2 cellular contexts compared by ENCODE assay signal in the genomic region with DNA sequence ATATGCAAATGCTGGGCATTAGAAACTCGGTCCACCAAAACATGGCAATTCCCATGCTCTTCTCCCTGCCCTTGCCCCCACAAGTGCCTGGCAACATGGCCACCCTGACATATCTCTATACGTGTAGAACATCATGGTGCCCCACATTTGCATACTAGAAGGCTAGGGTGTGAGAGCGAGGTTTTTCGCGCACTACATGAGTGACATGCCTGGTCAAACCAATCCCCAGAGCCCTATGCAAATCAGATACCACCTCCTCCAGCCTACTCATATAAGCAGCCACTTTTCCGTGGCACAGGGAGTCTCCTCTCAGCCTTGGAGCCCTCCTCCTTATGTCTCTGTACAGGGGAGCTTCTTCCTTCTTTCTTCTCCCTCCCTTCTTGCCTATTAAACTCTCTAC.
A peak's percentile ranks its signal among the peaks of the same experiment; 100 is the strongest.
TF ChIP-seq lines count a peak whose summit lies in the region.

No MANE protein-coding gene starts in this region.

TF ChIP-seq in GM23338, 12 proteins besides CTCF, POLR2A, EP300 and RAD21 (continued from another document):
- TF ChIP-seq, protein P1, sequence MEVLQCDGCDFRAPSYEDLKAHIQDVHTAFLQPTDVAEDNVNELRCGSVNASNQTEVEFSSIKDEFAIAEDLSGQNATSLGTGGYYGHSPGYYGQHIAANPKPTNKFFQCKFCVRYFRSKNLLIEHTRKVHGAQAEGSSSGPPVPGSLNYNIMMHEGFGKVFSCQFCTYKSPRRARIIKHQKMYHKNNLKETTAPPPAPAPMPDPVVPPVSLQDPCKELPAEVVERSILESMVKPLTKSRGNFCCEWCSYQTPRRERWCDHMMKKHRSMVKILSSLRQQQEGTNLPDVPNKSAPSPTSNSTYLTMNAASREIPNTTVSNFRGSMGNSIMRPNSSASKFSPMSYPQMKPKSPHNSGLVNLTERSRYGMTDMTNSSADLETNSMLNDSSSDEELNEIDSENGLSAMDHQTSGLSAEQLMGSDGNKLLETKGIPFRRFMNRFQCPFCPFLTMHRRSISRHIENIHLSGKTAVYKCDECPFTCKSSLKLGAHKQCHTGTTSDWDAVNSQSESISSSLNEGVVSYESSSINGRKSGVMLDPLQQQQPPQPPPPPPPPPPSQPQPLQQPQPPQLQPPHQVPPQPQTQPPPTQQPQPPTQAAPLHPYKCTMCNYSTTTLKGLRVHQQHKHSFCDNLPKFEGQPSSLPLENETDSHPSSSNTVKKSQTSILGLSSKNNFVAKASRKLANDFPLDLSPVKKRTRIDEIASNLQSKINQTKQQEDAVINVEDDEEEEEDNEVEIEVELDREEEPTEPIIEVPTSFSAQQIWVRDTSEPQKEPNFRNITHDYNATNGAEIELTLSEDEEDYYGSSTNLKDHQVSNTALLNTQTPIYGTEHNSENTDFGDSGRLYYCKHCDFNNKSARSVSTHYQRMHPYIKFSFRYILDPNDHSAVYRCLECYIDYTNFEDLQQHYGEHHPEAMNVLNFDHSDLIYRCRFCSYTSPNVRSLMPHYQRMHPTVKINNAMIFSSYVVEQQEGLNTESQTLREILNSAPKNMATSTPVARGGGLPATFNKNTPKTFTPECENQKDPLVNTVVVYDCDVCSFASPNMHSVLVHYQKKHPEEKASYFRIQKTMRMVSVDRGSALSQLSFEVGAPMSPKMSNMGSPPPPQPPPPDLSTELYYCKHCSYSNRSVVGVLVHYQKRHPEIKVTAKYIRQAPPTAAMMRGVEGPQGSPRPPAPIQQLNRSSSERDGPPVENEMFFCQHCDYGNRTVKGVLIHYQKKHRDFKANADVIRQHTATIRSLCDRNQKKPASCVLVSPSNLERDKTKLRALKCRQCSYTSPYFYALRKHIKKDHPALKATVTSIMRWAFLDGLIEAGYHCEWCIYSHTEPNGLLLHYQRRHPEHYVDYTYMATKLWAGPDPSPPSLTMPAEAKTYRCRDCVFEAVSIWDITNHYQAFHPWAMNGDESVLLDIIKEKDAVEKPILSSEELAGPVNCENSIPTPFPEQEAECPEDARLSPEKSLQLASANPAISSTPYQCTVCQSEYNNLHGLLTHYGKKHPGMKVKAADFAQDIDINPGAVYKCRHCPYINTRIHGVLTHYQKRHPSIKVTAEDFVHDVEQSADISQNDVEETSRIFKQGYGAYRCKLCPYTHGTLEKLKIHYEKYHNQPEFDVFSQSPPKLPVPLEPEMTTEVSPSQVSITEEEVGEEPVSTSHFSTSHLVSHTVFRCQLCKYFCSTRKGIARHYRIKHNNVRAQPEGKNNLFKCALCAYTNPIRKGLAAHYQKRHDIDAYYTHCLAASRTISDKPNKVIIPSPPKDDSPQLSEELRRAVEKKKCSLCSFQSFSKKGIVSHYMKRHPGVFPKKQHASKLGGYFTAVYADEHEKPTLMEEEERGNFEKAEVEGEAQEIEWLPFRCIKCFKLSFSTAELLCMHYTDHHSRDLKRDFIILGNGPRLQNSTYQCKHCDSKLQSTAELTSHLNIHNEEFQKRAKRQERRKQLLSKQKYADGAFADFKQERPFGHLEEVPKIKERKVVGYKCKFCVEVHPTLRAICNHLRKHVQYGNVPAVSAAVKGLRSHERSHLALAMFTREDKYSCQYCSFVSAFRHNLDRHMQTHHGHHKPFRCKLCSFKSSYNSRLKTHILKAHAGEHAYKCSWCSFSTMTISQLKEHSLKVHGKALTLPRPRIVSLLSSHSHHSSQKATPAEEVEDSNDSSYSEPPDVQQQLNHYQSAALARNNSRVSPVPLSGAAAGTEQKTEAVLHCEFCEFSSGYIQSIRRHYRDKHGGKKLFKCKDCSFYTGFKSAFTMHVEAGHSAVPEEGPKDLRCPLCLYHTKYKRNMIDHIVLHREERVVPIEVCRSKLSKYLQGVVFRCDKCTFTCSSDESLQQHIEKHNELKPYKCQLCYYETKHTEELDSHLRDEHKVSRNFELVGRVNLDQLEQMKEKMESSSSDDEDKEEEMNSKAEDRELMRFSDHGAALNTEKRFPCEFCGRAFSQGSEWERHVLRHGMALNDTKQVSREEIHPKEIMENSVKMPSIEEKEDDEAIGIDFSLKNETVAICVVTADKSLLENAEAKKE (CRISPR knock-in tag; IDR thresholded peaks at IDR 0.05) = no peak
- TF ChIP-seq ZNF114 (CRISPR knock-in tag; IDR thresholded peaks at IDR 0.05) = no peak
- TF ChIP-seq, protein P2, sequence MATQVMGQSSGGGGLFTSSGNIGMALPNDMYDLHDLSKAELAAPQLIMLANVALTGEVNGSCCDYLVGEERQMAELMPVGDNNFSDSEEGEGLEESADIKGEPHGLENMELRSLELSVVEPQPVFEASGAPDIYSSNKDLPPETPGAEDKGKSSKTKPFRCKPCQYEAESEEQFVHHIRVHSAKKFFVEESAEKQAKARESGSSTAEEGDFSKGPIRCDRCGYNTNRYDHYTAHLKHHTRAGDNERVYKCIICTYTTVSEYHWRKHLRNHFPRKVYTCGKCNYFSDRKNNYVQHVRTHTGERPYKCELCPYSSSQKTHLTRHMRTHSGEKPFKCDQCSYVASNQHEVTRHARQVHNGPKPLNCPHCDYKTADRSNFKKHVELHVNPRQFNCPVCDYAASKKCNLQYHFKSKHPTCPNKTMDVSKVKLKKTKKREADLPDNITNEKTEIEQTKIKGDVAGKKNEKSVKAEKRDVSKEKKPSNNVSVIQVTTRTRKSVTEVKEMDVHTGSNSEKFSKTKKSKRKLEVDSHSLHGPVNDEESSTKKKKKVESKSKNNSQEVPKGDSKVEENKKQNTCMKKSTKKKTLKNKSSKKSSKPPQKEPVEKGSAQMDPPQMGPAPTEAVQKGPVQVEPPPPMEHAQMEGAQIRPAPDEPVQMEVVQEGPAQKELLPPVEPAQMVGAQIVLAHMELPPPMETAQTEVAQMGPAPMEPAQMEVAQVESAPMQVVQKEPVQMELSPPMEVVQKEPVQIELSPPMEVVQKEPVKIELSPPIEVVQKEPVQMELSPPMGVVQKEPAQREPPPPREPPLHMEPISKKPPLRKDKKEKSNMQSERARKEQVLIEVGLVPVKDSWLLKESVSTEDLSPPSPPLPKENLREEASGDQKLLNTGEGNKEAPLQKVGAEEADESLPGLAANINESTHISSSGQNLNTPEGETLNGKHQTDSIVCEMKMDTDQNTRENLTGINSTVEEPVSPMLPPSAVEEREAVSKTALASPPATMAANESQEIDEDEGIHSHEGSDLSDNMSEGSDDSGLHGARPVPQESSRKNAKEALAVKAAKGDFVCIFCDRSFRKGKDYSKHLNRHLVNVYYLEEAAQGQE (IDR thresholded peaks at IDR 0.05; ENCODE audit: unreplicated experiment) = no peak
- TF ChIP-seq JUNB (IDR thresholded peaks at IDR 0.05; ENCODE audit: unreplicated experiment) = no peak
- no peak for TF ChIP-seq NANOG (IDR thresholded peaks at IDR 0.05; ENCODE audit: borderline replicate concordance)
- no peak for TF ChIP-seq EZH2phosphoT487 (IDR thresholded peaks at IDR 0.05; ENCODE audit: unreplicated experiment)
- TF ChIP-seq, protein P3, sequence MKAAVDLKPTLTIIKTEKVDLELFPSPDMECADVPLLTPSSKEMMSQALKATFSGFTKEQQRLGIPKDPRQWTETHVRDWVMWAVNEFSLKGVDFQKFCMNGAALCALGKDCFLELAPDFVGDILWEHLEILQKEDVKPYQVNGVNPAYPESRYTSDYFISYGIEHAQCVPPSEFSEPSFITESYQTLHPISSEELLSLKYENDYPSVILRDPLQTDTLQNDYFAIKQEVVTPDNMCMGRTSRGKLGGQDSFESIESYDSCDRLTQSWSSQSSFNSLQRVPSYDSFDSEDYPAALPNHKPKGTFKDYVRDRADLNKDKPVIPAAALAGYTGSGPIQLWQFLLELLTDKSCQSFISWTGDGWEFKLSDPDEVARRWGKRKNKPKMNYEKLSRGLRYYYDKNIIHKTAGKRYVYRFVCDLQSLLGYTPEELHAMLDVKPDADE (IDR thresholded peaks at IDR 0.05) = no peak

TF ChIP-seq in GM12878, 131 proteins besides CTCF, POLR2A, EP300 and RAD21 (continued from another document):
- TF ChIP-seq, protein P4, sequence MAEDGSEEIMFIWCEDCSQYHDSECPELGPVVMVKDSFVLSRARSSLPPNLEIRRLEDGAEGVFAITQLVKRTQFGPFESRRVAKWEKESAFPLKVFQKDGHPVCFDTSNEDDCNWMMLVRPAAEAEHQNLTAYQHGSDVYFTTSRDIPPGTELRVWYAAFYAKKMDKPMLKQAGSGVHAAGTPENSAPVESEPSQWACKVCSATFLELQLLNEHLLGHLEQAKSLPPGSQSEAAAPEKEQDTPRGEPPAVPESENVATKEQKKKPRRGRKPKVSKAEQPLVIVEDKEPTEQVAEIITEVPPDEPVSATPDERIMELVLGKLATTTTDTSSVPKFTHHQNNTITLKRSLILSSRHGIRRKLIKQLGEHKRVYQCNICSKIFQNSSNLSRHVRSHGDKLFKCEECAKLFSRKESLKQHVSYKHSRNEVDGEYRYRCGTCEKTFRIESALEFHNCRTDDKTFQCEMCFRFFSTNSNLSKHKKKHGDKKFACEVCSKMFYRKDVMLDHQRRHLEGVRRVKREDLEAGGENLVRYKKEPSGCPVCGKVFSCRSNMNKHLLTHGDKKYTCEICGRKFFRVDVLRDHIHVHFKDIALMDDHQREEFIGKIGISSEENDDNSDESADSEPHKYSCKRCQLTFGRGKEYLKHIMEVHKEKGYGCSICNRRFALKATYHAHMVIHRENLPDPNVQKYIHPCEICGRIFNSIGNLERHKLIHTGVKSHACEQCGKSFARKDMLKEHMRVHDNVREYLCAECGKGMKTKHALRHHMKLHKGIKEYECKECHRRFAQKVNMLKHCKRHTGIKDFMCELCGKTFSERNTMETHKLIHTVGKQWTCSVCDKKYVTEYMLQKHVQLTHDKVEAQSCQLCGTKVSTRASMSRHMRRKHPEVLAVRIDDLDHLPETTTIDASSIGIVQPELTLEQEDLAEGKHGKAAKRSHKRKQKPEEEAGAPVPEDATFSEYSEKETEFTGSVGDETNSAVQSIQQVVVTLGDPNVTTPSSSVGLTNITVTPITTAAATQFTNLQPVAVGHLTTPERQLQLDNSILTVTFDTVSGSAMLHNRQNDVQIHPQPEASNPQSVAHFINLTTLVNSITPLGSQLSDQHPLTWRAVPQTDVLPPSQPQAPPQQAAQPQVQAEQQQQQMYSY (CRISPR knock-in tag; IDR thresholded peaks at IDR 0.05) = no peak
- TF ChIP-seq, protein P5, sequence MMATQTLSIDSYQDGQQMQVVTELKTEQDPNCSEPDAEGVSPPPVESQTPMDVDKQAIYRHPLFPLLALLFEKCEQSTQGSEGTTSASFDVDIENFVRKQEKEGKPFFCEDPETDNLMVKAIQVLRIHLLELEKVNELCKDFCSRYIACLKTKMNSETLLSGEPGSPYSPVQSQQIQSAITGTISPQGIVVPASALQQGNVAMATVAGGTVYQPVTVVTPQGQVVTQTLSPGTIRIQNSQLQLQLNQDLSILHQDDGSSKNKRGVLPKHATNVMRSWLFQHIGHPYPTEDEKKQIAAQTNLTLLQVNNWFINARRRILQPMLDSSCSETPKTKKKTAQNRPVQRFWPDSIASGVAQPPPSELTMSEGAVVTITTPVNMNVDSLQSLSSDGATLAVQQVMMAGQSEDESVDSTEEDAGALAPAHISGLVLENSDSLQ (IDR thresholded peaks at IDR 0.05) = peak; percentile 83
